In the genomic region with DNA sequence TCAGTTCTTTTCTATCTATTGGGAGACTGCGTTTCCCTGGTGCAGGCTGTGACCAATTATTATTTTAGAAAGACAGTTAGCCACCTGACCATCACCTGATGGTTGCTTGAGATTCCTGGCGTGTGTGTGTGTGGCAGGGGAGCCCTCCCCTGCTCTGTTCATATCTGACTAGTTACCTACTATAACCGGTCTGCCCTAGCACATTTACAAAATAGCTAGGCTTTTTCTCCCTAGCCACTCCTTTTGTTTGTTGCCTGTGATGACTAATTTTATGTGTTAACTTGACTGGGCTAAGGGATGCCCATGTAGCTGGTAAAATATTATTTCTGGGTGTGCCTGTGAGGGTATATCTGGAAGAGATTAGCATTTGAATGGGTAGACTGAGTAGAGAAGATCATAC, we compare ENCODE assay signal across 20 cellular contexts.
DNase-seq lines count a peak whose midpoint lies in the region; ATAC-seq and TF ChIP-seq lines count a peak whose summit lies in the region.
"Had no signal": no experiment of that assay in that cellular context is flagged by ENCODE, and none has a peak within 500 bp of the region (broad histone marks: within the 10 kb centered on the region; RNA-seq: fewer than 3 reads in every experiment).

No MANE protein-coding gene starts in this region.

- H4K20me1 ChIP-seq in H9 (ENCODE audit: control insufficient read depth, insufficient read depth, insufficient read length), result no peaks in the 10 kb centered on the region

- H2BK120ac ChIP-seq in trophoblast cell (ENCODE audit: insufficient read depth, low read length, poor library complexity), result peak overlapping the region; percentile 41
- H2BK120ac ChIP-seq in H9 (ENCODE audit: low read depth, low read length, poor library complexity, severe bottlenecking), result no peak overlapping the region

- H3K4me2 ChIP-seq in trophoblast cell (ENCODE audit: low read length) (no peak overlapping the region), H9 (ENCODE audit: insufficient read depth, insufficient read length, low read length) (no peak overlapping the region)
- H3K4me2 ChIP-seq: A549 had no signal

- peaks cover 6% of the 10 kb centered on the region; the same call in 1 of the 2 replicates for H3K27me3 Mint-ChIP-seq in H9 (ENCODE audit: low read depth)
- H3K27me3 Mint-ChIP-seq: CD4-positive, alpha-beta T cell had no signal

- no peak overlapping the region for H4K12ac ChIP-seq in trophoblast cell (ENCODE audit: low read depth, low read length)

- H4K91ac ChIP-seq in trophoblast cell (ENCODE audit: low read depth, low read length) (peak overlapping the region; percentile 61), H9 (ENCODE audit: insufficient read length, low read depth, low read length) (no peak overlapping the region)

- TF ChIP-seq CTCF in H9 (conservative IDR thresholded peaks at IDR 0.05), result no peak

- no peaks in the 10 kb centered on the region for H3K36me3 ChIP-seq in trophoblast cell (ENCODE audit: control insufficient read depth in 1 of 2, insufficient read depth in 2 of 2, low read length in 2 of 2)

- H3K9me3 ChIP-seq in trophoblast cell (ENCODE audit: insufficient read depth, low read depth, low read length), result no peaks in the 10 kb centered on the region
- no peaks in the 10 kb centered on the region for H3K9me3 ChIP-seq in H9 (ENCODE audit: control insufficient read depth, low read depth, low read length)
- H3K9me3 ChIP-seq: A549 had no signal

- H2BK12ac ChIP-seq in trophoblast cell (ENCODE audit: low read length) (peak overlapping the region; percentile 72), H9 (ENCODE audit: insufficient read length, low read depth, low read length) (no peak overlapping the region)

- no peak overlapping the region for H4K8ac ChIP-seq in trophoblast cell (ENCODE audit: low read depth, low read length)
- no peak overlapping the region for H4K8ac ChIP-seq in H9 (replicated peaks; ENCODE audit: insufficient read length, low read depth, low read length)

- H3K4me1 ChIP-seq in trophoblast cell (ENCODE audit: control insufficient read depth in 1 of 2, insufficient read depth in 2 of 2, low read length in 2 of 2) (peaks cover 9 to 16% of the 10 kb centered on the region in 2 experiments), H9 (ENCODE audit: insufficient read depth, low read length) (no peaks in the 10 kb centered on the region)
- H3K4me1 ChIP-seq: A549 had no signal

- peak; percentile 73 for DNase-seq in DMS53 (lab: John Stamatoyannopoulos, UW)
- DNase-seq in DMS53 treated with DMSO at 0.1 percent for 48 hours (lab: John Stamatoyannopoulos, UW; ENCODE audit: unreplicated experiment), result no peak
- peak; percentile 5 to 59 for DNase-seq in trophoblast cell
- DNase-seq in activated CD4-positive, alpha-beta T cell treated with anti-CD3 and anti-CD28 coated beads, Interleukin-2, amount 50 U/mL, for 1 hour, result no peak
- DNase-seq in H9, result no peak
- no peak for DNase-seq in amygdala (lab: John Stamatoyannopoulos, UW)
- DNase-seq: AML-193; CD4-positive, alpha-beta T cell; DND-41; EL; GM23248; KBM-7 had no signal

- H3K4me3 Mint-ChIP-seq in H9, result no peak overlapping the region
- H3K4me3 Mint-ChIP-seq: CD4-positive, alpha-beta T cell; IgD-negative memory B cell had no signal

- H3K27ac ChIP-seq in trophoblast cell (ENCODE audit: low read depth, low read length) (no peak overlapping the region), H9 (ENCODE audit: insufficient read length, low read depth, low read length) (no peak overlapping the region)
- H3K27ac ChIP-seq: 22Rv1, A549, C4-2B, GM23248 had no signal

- H3K79me1 ChIP-seq in trophoblast cell (ENCODE audit: low read length) (peaks cover 9% of the 10 kb centered on the region), H9 (ENCODE audit: insufficient read depth, low read depth, low read length, poor library complexity, severe bottlenecking) (no peaks in the 10 kb centered on the region)

- no peak overlapping the region for H3K56ac ChIP-seq in H9 (ENCODE audit: insufficient read length, low read depth, low read length)

- no peak overlapping the region for H3K23ac ChIP-seq in trophoblast cell (ENCODE audit: low read length)
- no peak overlapping the region for H3K23ac ChIP-seq in H9 (ENCODE audit: insufficient read length, low read depth, low read length)

- H3K23me2 ChIP-seq in H9 (ENCODE audit: insufficient read length, low read depth, low read length, poor library complexity, severe bottlenecking), result no peaks in the 10 kb centered on the region

- no peak overlapping the region for H2AK5ac ChIP-seq in trophoblast cell (ENCODE audit: low read length)
- H2AK5ac ChIP-seq in H9 (ENCODE audit: insufficient read length, low read length), result no peak overlapping the region

- H3T11ph ChIP-seq in H9 (ENCODE audit: low read length), result no peak overlapping the region

- no peak overlapping the region for H3K27ac Mint-ChIP-seq in H9
- H3K27ac Mint-ChIP-seq: CD4-positive, alpha-beta T cell; IgD-negative memory B cell had no signal

- H3K18ac ChIP-seq in trophoblast cell (ENCODE audit: low read length) (no peak overlapping the region), H9 (ENCODE audit: insufficient read length, low read depth, low read length) (no peak overlapping the region)

- no peak overlapping the region for H2AFZ ChIP-seq in trophoblast cell (ENCODE audit: insufficient read depth, low read length, poor library complexity)
- H2AFZ ChIP-seq in H9 (ENCODE audit: low read length), result no peak overlapping the region
- H2AFZ ChIP-seq: GM23248 had no signal

- no peak overlapping the region for H2BK15ac ChIP-seq in H9 (ENCODE audit: low read depth, low read length)

- no peaks in the 10 kb centered on the region for H3K27me3 ChIP-seq in trophoblast cell (ENCODE audit: insufficient read depth, low read length)
- H3K27me3 ChIP-seq in H9 (ENCODE audit: insufficient read depth, low read length), result no peaks in the 10 kb centered on the region

- H3K79me2 ChIP-seq in trophoblast cell (ENCODE audit: control insufficient read depth, insufficient read depth, low read length, poor library complexity), result no peaks in the 10 kb centered on the region
- H3K79me2 ChIP-seq in H9 (ENCODE audit: insufficient read depth, low read length), result no peaks in the 10 kb centered on the region

- H3K9ac ChIP-seq in trophoblast cell (ENCODE audit: low read length), result no peak overlapping the region
- no peak overlapping the region for H3K9ac ChIP-seq in H9 (ENCODE audit: extremely low read depth, insufficient read length, low read length)
- H3K9ac ChIP-seq: GM23248 had no signal

- no peaks in the 10 kb centered on the region for H3K36me3 Mint-ChIP-seq in H9 (ENCODE audit: insufficient read depth in 1 of 3, low read depth in 3 of 3)

- H2BK20ac ChIP-seq in H9 (ENCODE audit: low read depth, low read length, poor library complexity, severe bottlenecking), result no peak overlapping the region

- no peak overlapping the region for H4K5ac ChIP-seq in H9 (ENCODE audit: insufficient read length, low read depth, low read length)

- H2BK5ac ChIP-seq in trophoblast cell (ENCODE audit: low read depth, low read length, poor library complexity) (peak overlapping the region; percentile 46), H9 (ENCODE audit: insufficient read length, low read length) (no peak overlapping the region)

- no peaks in the 10 kb centered on the region for H3K9me3 Mint-ChIP-seq in H9
- H3K9me3 Mint-ChIP-seq: IgD-negative memory B cell had no signal

- no peak overlapping the region for H3K4me3 ChIP-seq in trophoblast cell (ENCODE audit: low read depth, low read length)
- H3K4me3 ChIP-seq: A549, GM12878, GM23248 had no signal

- ATAC-seq in esophagus mucosa, result peak; percentile 54
- ATAC-seq: A549, GM12878, HCT116, HepG2 had no signal

- H3K4ac ChIP-seq in trophoblast cell (ENCODE audit: low read depth, low read length), result no peak overlapping the region
- H3K4ac ChIP-seq in H9 (ENCODE audit: low read depth, low read length), result no peak overlapping the region

- H3K14ac ChIP-seq in trophoblast cell (ENCODE audit: low read length) (no peak overlapping the region), H9 (ENCODE audit: insufficient read depth, low read length) (no peak overlapping the region)

- no peaks in the 10 kb centered on the region for H3K4me1 Mint-ChIP-seq in H9
- H3K4me1 Mint-ChIP-seq: IgD-negative memory B cell had no signal

- WGBS in trophoblast cell (ENCODE audit: extremely low coverage, insufficient coverage, insufficient read length), result no CpG with 5 or more reads among the region's 3 CpGs
- no CpG with 5 or more reads among the region's 3 CpGs for WGBS in H9 (ENCODE audit: extremely low coverage, insufficient read length, low lambda C conversion rate)

Comparison
In these comparisons a context has a peak if more than half of its experiments do, and no peak if none do; other contexts are left out.
1. DNase-seq: peak in DMS53 (single experiment) and trophoblast cell (2 of 2); none in DMS53 treated with DMSO at 0.1 percent for 48 hours (single experiment), activated CD4-positive, alpha-beta T cell treated with anti-CD3 and anti-CD28 coated beads, Interleukin-2, amount 50 U/mL, for 1 hour (single experiment), H9 (single experiment) and amygdala (0 of 56).